11 cellular contexts compared by ENCODE assay signal in genomic region chr17:3512512-3513171, GRCh38. TPM values are rescaled to one million over a fixed set of nuclear protein-coding genes. Genes with fewer than 3 reads are reported as not detected.
DNase-seq lines count a peak whose midpoint lies in the region; ATAC-seq and TF ChIP-seq lines count a peak whose summit lies in the region.
"Had no signal": no experiment of that assay in that cellular context is flagged by ENCODE, and none has a peak within 500 bp of the region (broad histone marks: within the 10 kb centered on the region; RNA-seq: fewer than 3 reads in every experiment).

No MANE protein-coding gene starts in this region.

- peak; percentile 97 for ATAC-seq in left ventricle myocardium superior
- ATAC-seq in HG02970 (IDR thresholded peaks at IDR 0.05; ENCODE audit: low FRiP score, unreplicated experiment) = no peak
- ATAC-seq: PC-3 had no signal

- intact Hi-C loops in left ventricle myocardium superior (cut with micrococcal nuclease) = no loop called here
- intact Hi-C loops in ovary (cut with DNase I) = no loop called here

- TF ChIP-seq CTCF in astrocyte of the cerebellum (IDR thresholded peaks at IDR 0.05; ENCODE audit: low read depth, low read length, missing control alignments) = no peak
- TF ChIP-seq CTCF in ovary (IDR thresholded peaks at IDR 0.05) = no peak

- H3K36me3 ChIP-seq in ovary = no peaks in the 10 kb centered on the region
- H3K36me3 ChIP-seq: BLaER1 had no signal

- in situ Hi-C loops in astrocyte of the cerebellum (cut with HindIII; ENCODE audit: low sequenced_read_pairs) = no loop called here

- 20 to 29% (median 21%) methylated on average over 20 of the region's 20 CpGs for WGBS in ovary, 3 donors

- no peak for TF ChIP-seq EP300 in ovary (IDR thresholded peaks at IDR 0.05)

- no peaks in the 10 kb centered on the region for H3K9me3 ChIP-seq in ovary
- H3K9me3 ChIP-seq: BLaER1 had no signal

- no peaks in the 10 kb centered on the region for H3K27me3 ChIP-seq in ovary
- H3K27me3 ChIP-seq: BLaER1 had no signal

- no peak for TF ChIP-seq POLR2A in ovary (IDR thresholded peaks at IDR 0.05)

- H3K4me3 ChIP-seq in astrocyte of the cerebellum (ENCODE audit: low read depth, low read length) (peak overlapping the region; percentile 1), ovary (no peak overlapping the region)
- H3K4me3 ChIP-seq: BLaER1 had no signal

- peak overlapping the region in 1 of 2 donors; percentile 49 for H3K27ac ChIP-seq in ovary
- H3K27ac ChIP-seq: BLaER1 had no signal

- peaks cover 3% of the 10 kb centered on the region for H3K4me1 ChIP-seq in ovary (ENCODE audit: insufficient read depth)

- DNase-seq in AG20443 (ENCODE audit: low spot score) (peak; percentile 92), astrocyte of the cerebellum (ENCODE audit: low read depth) (peak; percentile 53), left ventricle myocardium superior (peak; percentile 90), ovary (peak; percentile 62 to 81 (median 75)), SW480 (ENCODE audit: low spot score) (no peak), NOMO-1 (lab: John Stamatoyannopoulos, UW; ENCODE audit: unreplicated experiment in 2 of 2) (no peak)
- no peak for DNase-seq in activated CD4-positive, CD25-positive, alpha-beta regulatory T cell (lab: John Stamatoyannopoulos, UW)
- DNase-seq: PC-3 had no signal

RNA-seq across cellular contexts. Expression of gene ASPA, which starts 36.8 kb away (rescaled TPM):
- total RNA-seq in left ventricle myocardium superior = 3.7 TPM
- total RNA-seq in ovary = 10 to 100 TPM in 1 of 7 donors, 1 to 10 TPM in 4, under 1 TPM in 2; 0.46 to 10.3 (median 2.9) TPM
- 1 to 10 TPM; 1.9 to 7.7 TPM for polyA plus RNA-seq in ovary
- total RNA-seq: PC-3 had no signal
- polyA plus RNA-seq: keratinocyte had no signal

RNA-seq across cellular contexts. Expression of gene SPATA22, which starts 41.0 kb away (rescaled TPM):
- total RNA-seq in left ventricle myocardium superior = 0.50 TPM
- under 1 TPM in 2 of 7 donors, not detected in 5; 0.40 to 0.89 TPM for total RNA-seq in ovary
- polyA plus RNA-seq in ovary = under 1 TPM in 1 of 2 donors, not detected in 1; 0.30 TPM
- total RNA-seq: PC-3 had no signal
- polyA plus RNA-seq: keratinocyte had no signal

RNA-seq across cellular contexts. Expression of gene TRPV3, which starts 45.0 kb away (rescaled TPM):
- 1.3 TPM for total RNA-seq in left ventricle myocardium superior
- 1 to 10 TPM in 5 of 7 donors, under 1 TPM in 2; 0.12 to 5.8 (median 2.2) TPM for total RNA-seq in ovary
- 1 to 10 TPM in 1 of 2 donors, under 1 TPM in 1; 0.85 to 1.3 TPM for polyA plus RNA-seq in ovary

Comparison
In these comparisons a context has a peak if more than half of its experiments do, and no peak if none do; other contexts are left out.
1. DNase-seq: peak in AG20443 (single experiment), astrocyte of the cerebellum (single experiment), left ventricle myocardium superior (single experiment) and ovary (5 of 5); none in SW480 (single experiment), activated CD4-positive, CD25-positive, alpha-beta regulatory T cell (0 of 4) and NOMO-1 (0 of 2).